8 cellular contexts compared by ENCODE assay signal in genomic region chr5:134568761-134569725, GRCh38. TPM values are rescaled to one million over a fixed set of nuclear protein-coding genes. Genes with fewer than 3 reads are reported as not detected.
A peak's percentile ranks its signal among the peaks of the same experiment; 100 is the strongest.
DNase-seq lines count a peak whose midpoint lies in the region; ATAC-seq, FAIRE-seq and TF ChIP-seq lines count a peak whose summit lies in the region.

No MANE protein-coding gene starts in this region.

- H2AFZ ChIP-seq in fibroblast of lung (ENCODE audit: low read length): no peak overlapping the region
- no peak overlapping the region for H2AFZ ChIP-seq in neural progenitor cell (replicated peaks)

- H3K27ac Mint-ChIP-seq in neural progenitor cell: peak overlapping the region; percentile 96

- no peak overlapping the region for H3K4me3 Mint-ChIP-seq in neural progenitor cell

- H3K4me2 ChIP-seq in fibroblast of lung (ENCODE audit: extremely low read depth, insufficient read depth, low read length) (peak overlapping the region; percentile 54), neural progenitor cell (peak overlapping the region; percentile 1)

- no peak for TF ChIP-seq CTCF in Panc1 (IDR thresholded peaks at IDR 0.05)
- no peak for TF ChIP-seq CTCF in fibroblast of lung (conservative IDR thresholded peaks at IDR 0.05 in 1 of 2, IDR thresholded peaks at IDR 0.05 in 1 of 2; ENCODE audit: low read depth in 1 of 2, low read length in 2 of 2)
- TF ChIP-seq CTCF in neural progenitor cell (IDR thresholded peaks at IDR 0.05): no peak

- peaks cover 18% of the 10 kb centered on the region for H3K4me1 ChIP-seq in Panc1 (ENCODE audit: control insufficient read depth, insufficient read depth, low read length)
- H3K4me1 ChIP-seq in fibroblast of lung (ENCODE audit: control insufficient read depth, extremely low read depth, insufficient read depth, low read length): peaks cover 18% of the 10 kb centered on the region
- peaks cover 10% of the 10 kb centered on the region for H3K4me1 ChIP-seq in neural progenitor cell

- H3K9me3 ChIP-seq in Panc1 (ENCODE audit: control insufficient read depth, insufficient read depth, low read depth, low read length): no peaks in the 10 kb centered on the region
- H3K9me3 ChIP-seq in fibroblast of lung (ENCODE audit: control insufficient read depth, insufficient read depth, low read depth, low read length): no peaks in the 10 kb centered on the region
- no peaks in the 10 kb centered on the region for H3K9me3 ChIP-seq in neural progenitor cell (ENCODE audit: low read depth)

- H3K27ac ChIP-seq in Panc1 (ENCODE audit: low read length): peak overlapping the region; percentile 29
- H3K27ac ChIP-seq in fibroblast of lung (ENCODE audit: insufficient read depth, low read length): peak overlapping the region; percentile 77
- no peak overlapping the region for H3K27ac ChIP-seq in neural progenitor cell

- H4K20me1 ChIP-seq in fibroblast of lung (ENCODE audit: control insufficient read depth, extremely low read depth, insufficient read depth, low read length) (no peaks in the 10 kb centered on the region), neural progenitor cell (ENCODE audit: low read depth) (no peaks in the 10 kb centered on the region)

- H3K36me3 Mint-ChIP-seq in neural progenitor cell: no peaks in the 10 kb centered on the region

- no peak overlapping the region for H3K9ac ChIP-seq in fibroblast of lung (ENCODE audit: insufficient read depth, low read length)
- H3K9ac ChIP-seq in neural progenitor cell: no peak overlapping the region

- DNase-seq in AG08396 (ENCODE audit: low spot score) (peak; percentile 53), Panc1 (ENCODE audit: low read depth, low spot score) (no peak), fibroblast of lung (ENCODE audit: low read depth in 2 of 2) (peak; percentile 38 to 74), neural progenitor cell (ENCODE audit: low spot score) (peak; percentile 47), GM12891 (ENCODE audit: insufficient read length, low spot score) (no peak), iPS-NIHi7 (ENCODE audit: extremely low spot score) (no peak), NCI-H774 (lab: John Stamatoyannopoulos, UW) (no peak)
- no peak for DNase-seq in activated CD8-positive, alpha-beta memory T cell treated with anti-CD3 and anti-CD28 coated beads, Interleukin-2, amount 50 U/mL, for 48 hours

- peaks cover 10% of the 10 kb centered on the region for H3F3A ChIP-seq in neural progenitor cell (ENCODE audit: low read depth)

- H3K36me3 ChIP-seq in Panc1 (ENCODE audit: control insufficient read depth, insufficient read depth, low read length) (no peaks in the 10 kb centered on the region; the same call in none of the 2 replicates), fibroblast of lung (ENCODE audit: control insufficient read depth, insufficient read depth, low read length) (peaks cover 32% of the 10 kb centered on the region), neural progenitor cell (no peaks in the 10 kb centered on the region)

- peak; percentile 33; the same call in 1 of the 2 replicates for ATAC-seq in Panc1

- CTCF ChIA-PET in Panc1 (lab: Charles Lee): interaction anchor here (0.6 kb wide), 1 partner anchor 17 kb away, joined by 3 read pairs; no protein-coding TSS in a partner anchor

- no peak for FAIRE-seq in GM12891 (lab: Jason Lieb, UNC)

- in situ Hi-C loops in Panc1 (cut with HindIII; ENCODE audit: low pct_unique_long_range_greater_than_20kb, low sequenced_read_pairs): no loop called here

- no peak for TF ChIP-seq POLR2A in GM12891 (IDR thresholded peaks at IDR 0.05; ENCODE audit: low read depth, low read length)

- POLR2A ChIA-PET in Panc1 (lab: Charles Lee): interaction anchor here (0.8 kb wide), 1 partner anchor 535 kb away, joined by 4 read pairs; no protein-coding TSS in a partner anchor

- H3K79me2 ChIP-seq in fibroblast of lung (ENCODE audit: control insufficient read depth, insufficient read depth, low read length) (peaks cover 13% of the 10 kb centered on the region), neural progenitor cell (ENCODE audit: low read depth) (no peaks in the 10 kb centered on the region)

- no peaks in the 10 kb centered on the region for H3K27me3 ChIP-seq in Panc1 (ENCODE audit: control insufficient read depth, insufficient read depth, low read length)
- no peaks in the 10 kb centered on the region for H3K27me3 ChIP-seq in fibroblast of lung (ENCODE audit: control insufficient read depth, insufficient read depth, low read length)
- no peaks in the 10 kb centered on the region for H3K27me3 ChIP-seq in neural progenitor cell

- peaks cover 30% of the 10 kb centered on the region for H3K4me1 Mint-ChIP-seq in neural progenitor cell

- H3K4me3 ChIP-seq in Panc1 (ENCODE audit: low read depth in 2 of 2, low read length in 2 of 2) (no peak overlapping the region), fibroblast of lung (replicated peaks in 1 of 4; ENCODE audit: control extremely low read depth in 1 of 4, insufficient read depth in 1 of 4, low read depth in 3 of 4, low read length in 4 of 4) (no peak overlapping the region), neural progenitor cell (no peak overlapping the region)

- intact Hi-C loops in Panc1 (cut with micrococcal nuclease; ENCODE audit: unreplicated experiment): no loop called here

- no TSS peak for BruUV-seq in Panc1 (replicated peaks; lab: Mats Ljungman, UMichigan)

- H3K27me3 Mint-ChIP-seq in neural progenitor cell (ENCODE audit: insufficient read depth, low read depth): peaks cover 6% of the 10 kb centered on the region

- peaks cover 2% of the 10 kb centered on the region for H3K9me3 Mint-ChIP-seq in neural progenitor cell

TF ChIP-seq in GM12891, 5 proteins besides CTCF, POLR2A, EP300 and RAD21:
- TF ChIP-seq TAF1 (IDR thresholded peaks at IDR 0.05; ENCODE audit: low read depth, low read length) (no peak), POLR2AphosphoS5 (IDR thresholded peaks at IDR 0.05; ENCODE audit: low read depth, low read length) (no peak), POU2F2 (IDR thresholded peaks at IDR 0.05; ENCODE audit: low read depth, low read length) (no peak), SPI1 (IDR thresholded peaks at IDR 0.05; ENCODE audit: low read depth, low read length) (no peak), PAX5 (IDR thresholded peaks at IDR 0.05; ENCODE audit: insufficient read depth, low read length, severe bottlenecking) (no peak)

RNA-seq across cellular contexts. Expression of gene JADE2, which starts 43.6 kb away (rescaled TPM):
- total RNA-seq in Panc1 (2021; ENCODE audit: unreplicated experiment): 80.0 TPM
- 40.4 TPM for polyA plus RNA-seq in Panc1 (2012; ENCODE audit: insufficient read length)
- total RNA-seq in fibroblast of lung: 23.6 and 45.9 TPM in 2 replicates
- polyA plus RNA-seq in fibroblast of lung: 10.0 and 20.2 TPM in 2 replicates
- 11.7 and 22.0 TPM in 2 replicates for polyA plus RNA-seq in fibroblast of lung (2012)
- polyA minus RNA-seq in fibroblast of lung (ENCODE audit: low replicate concordance): 24.2 and 55.5 TPM in 2 replicates
- 1.7 and 2.3 TPM in 2 replicates for total RNA-seq in neural progenitor cell (ENCODE audit: low replicate concordance)
- polyA plus RNA-seq in GM12891 (2012; ENCODE audit: low read depth, missing spikeins): 19.6 TPM

Comparison
In these comparisons a context has a peak if more than half of its experiments do, and no peak if none do; other contexts are left out.
1. DNase-seq: peak in AG08396 (single experiment), fibroblast of lung (2 of 2) and neural progenitor cell (single experiment); none in Panc1 (single experiment), GM12891 (single experiment), iPS-NIHi7 (single experiment), activated CD8-positive, alpha-beta memory T cell treated with anti-CD3 and anti-CD28 coated beads, Interleukin-2, amount 50 U/mL, for 48 hours (single experiment) and NCI-H774 (single experiment).